10 cellular contexts compared by ENCODE assay signal in the genomic region with DNA sequence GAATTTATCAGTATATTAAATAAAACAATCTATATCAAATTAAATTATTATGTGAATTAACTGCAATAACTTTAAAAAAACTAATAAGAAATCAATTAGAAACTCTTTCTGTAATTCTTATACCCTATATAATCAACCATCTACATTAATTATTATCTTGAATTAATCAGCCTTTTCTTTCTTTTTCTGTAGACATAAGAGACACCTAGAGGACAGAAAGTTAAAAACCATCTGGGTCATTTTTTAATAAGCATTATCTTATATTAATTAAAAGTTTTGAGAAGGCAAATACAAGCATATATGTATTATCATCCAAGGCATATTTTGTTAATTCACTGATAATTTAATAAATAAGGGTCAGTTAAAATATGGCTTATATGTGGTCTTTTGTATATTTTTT. TPM values are rescaled to one million over a fixed set of nuclear protein-coding genes. Genes with fewer than 3 reads are reported as not detected.
A peak's percentile ranks its signal among the peaks of the same experiment; 100 is the strongest.
DNase-seq lines count a peak whose midpoint lies in the region; ATAC-seq and TF ChIP-seq lines count a peak whose summit lies in the region.
"Had no signal": no experiment of that assay in that cellular context is flagged by ENCODE, and none has a peak within 500 bp of the region (broad histone marks: within the 10 kb centered on the region; RNA-seq: fewer than 3 reads in every experiment).

No MANE protein-coding gene starts in this region.

- in situ Hi-C loops in brain microvascular endothelial cell (cut with HindIII; ENCODE audit: low pct_ligation_motif_present, low sequenced_read_pairs), result no loop called here

- no peaks in the 10 kb centered on the region for H3K36me3 ChIP-seq in brain microvascular endothelial cell (replicated peaks)
- H3K36me3 ChIP-seq in esophagus muscularis mucosa, result no peaks in the 10 kb centered on the region

- H3K27me3 ChIP-seq in brain microvascular endothelial cell (replicated peaks) (no peaks in the 10 kb centered on the region), esophagus muscularis mucosa (peaks cover 0 to 21% (median 0%) of the 10 kb centered on the region in 4 donors)

- intact Hi-C loops in esophagus muscularis mucosa (cut with DNase I), result no loop called here

- H3K4me1 ChIP-seq in esophagus muscularis mucosa, result peaks cover 0 to 7% (median 7%) of the 10 kb centered on the region in 4 donors

- ATAC-seq in GM21825 (IDR thresholded peaks at IDR 0.05; ENCODE audit: unreplicated experiment), result no peak
- ATAC-seq in GM18505 (IDR thresholded peaks at IDR 0.05; ENCODE audit: unreplicated experiment), result no peak
- ATAC-seq: naive thymus-derived CD8-positive, alpha-beta T cell had no signal

- TF ChIP-seq CTCF in AG09319 (IDR thresholded peaks at IDR 0.05; ENCODE audit: low read depth, low read length) (peak; percentile 32), brain microvascular endothelial cell (IDR thresholded peaks at IDR 0.05; ENCODE audit: low read depth, low read length, missing control alignments) (peak; percentile 7), esophagus muscularis mucosa (IDR thresholded peaks at IDR 0.05) (peak in 1 of 3 experiments; percentile 20)

- H3K4me3 ChIP-seq in brain microvascular endothelial cell (ENCODE audit: low read depth, low read length) (no peak overlapping the region), esophagus muscularis mucosa (no peak overlapping the region)

- no peak for TF ChIP-seq EP300 in esophagus muscularis mucosa (IDR thresholded peaks at IDR 0.05)

- TF ChIP-seq POLR2A in esophagus muscularis mucosa (IDR thresholded peaks at IDR 0.05; ENCODE audit: low read depth) (no peak), GM18505 (IDR thresholded peaks at IDR 0.05; ENCODE audit: borderline replicate concordance, extremely low read depth, insufficient read depth, insufficient read length) (no peak)

- DNase-seq in AG09319 (ENCODE audit: extremely low read depth, low read depth), result no peak
- peak; percentile 17 for DNase-seq in HCEC 1CT
- no peak for DNase-seq in brain microvascular endothelial cell
- peak; percentile 15 for DNase-seq in midbrain (lab: John Stamatoyannopoulos, UW)
- DNase-seq in esophagus muscularis mucosa (ENCODE audit: extremely low spot score), result no peak
- DNase-seq: activated T-cell treated with anti-CD3 and anti-CD28 coated beads for 4 hours; naive thymus-derived CD8-positive, alpha-beta T cell; Right ventricle myocardium superior had no signal

- H3K27ac ChIP-seq in brain microvascular endothelial cell (no peak overlapping the region), esophagus muscularis mucosa (replicated peaks in 1 of 4) (no peak overlapping the region)

- no peaks in the 10 kb centered on the region for H3K9me3 ChIP-seq in esophagus muscularis mucosa

RNA-seq across cellular contexts. Expression of a gene that starts 24.2 kb away (rescaled TPM):
- total RNA-seq in esophagus muscularis mucosa, result 10 to 100 TPM; 23.0 to 39.0 (median 26.0) TPM

Comparison
In these comparisons a context has a peak if more than half of its experiments do, and no peak if none do; other contexts are left out.
1. DNase-seq: peak in HCEC 1CT (single experiment) and midbrain (single experiment); none in AG09319 (single experiment), brain microvascular endothelial cell (single experiment) and esophagus muscularis mucosa (single experiment).